ENCODE assay signal across 20 cellular contexts in the genomic region with DNA sequence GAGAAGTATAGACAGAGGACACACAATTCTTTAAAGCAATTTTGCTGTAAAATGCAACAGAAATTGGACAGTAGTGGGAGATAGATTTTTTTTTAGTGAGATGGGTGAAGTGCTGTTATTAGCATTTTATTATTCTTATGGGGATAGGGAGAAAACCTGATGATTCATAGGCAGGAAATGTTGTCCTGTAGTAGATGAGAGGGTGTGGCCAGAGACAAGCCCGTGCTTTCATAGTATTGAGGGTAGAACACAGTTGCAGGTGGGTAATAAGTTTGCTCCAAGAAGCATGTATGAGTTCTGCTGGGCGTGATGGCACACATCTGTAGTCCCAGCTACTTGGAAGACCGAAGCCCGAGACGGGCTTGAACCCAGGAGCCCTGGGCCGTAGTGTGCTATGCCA.
A peak's percentile ranks its signal among the peaks of the same experiment; 100 is the strongest.
DNase-seq lines count a peak whose midpoint lies in the region; ATAC-seq and TF ChIP-seq lines count a peak whose summit lies in the region.
"Had no signal": no experiment of that assay in that cellular context is flagged by ENCODE, and none has a peak within 500 bp of the region (broad histone marks: within the 10 kb centered on the region; RNA-seq: fewer than 3 reads in every experiment).

No MANE protein-coding gene starts in this region.

- intact Hi-C loops in MCF 10A (cut with micrococcal nuclease) (no loop called here), breast epithelium (cut with DNase I; ENCODE audit: low total_unique reads) (no loop called here), mammary epithelial cell (cut with micrococcal nuclease) (no loop called here)

- no peaks in the 10 kb centered on the region for H3K9me3 Mint-ChIP-seq in MCF 10A (ENCODE audit: unreplicated experiment)
- H3K9me3 Mint-ChIP-seq in activated naive CD8-positive, alpha-beta T cell treated with anti-CD3 and anti-CD28 coated beads, Interleukin-2, amount 50 U/mL, for 24 hours: no peaks in the 10 kb centered on the region
- H3K9me3 Mint-ChIP-seq: CD8-positive, alpha-beta T cell had no signal

- no peaks in the 10 kb centered on the region for H3K9me3 ChIP-seq in breast epithelium
- H3K9me3 ChIP-seq in mammary epithelial cell (replicated peaks; ENCODE audit: insufficient read depth, low read length): no peaks in the 10 kb centered on the region
- no peaks in the 10 kb centered on the region for H3K9me3 ChIP-seq in gastroesophageal sphincter
- H3K9me3 ChIP-seq: BLaER1 treated with 17β-estradiol and CSF1 and Interleukin-3, amounts not matched to agents 10 nM and 100 nM had no signal

- no peak overlapping the region for H3K4me2 ChIP-seq in mammary epithelial cell (ENCODE audit: insufficient read depth, low read depth, low read length)
- H3K4me2 ChIP-seq: BLaER1 treated with 17β-estradiol and CSF1 and Interleukin-3, amounts not matched to agents 10 nM and 100 nM had no signal

- CTCF ChIA-PET in MCF 10A (lab: Yijun Ruan, JAX) (no interaction called here), mammary epithelial cell (lab: Charles Lee; ENCODE audit: low non-redundant PET) (no interaction called here)

- no peak overlapping the region for H3K4me3 Mint-ChIP-seq in MCF 10A (ENCODE audit: unreplicated experiment)
- no peak overlapping the region for H3K4me3 Mint-ChIP-seq in activated naive CD8-positive, alpha-beta T cell treated with anti-CD3 and anti-CD28 coated beads, Interleukin-2, amount 50 U/mL, for 24 hours
- H3K4me3 Mint-ChIP-seq: CD8-positive, alpha-beta T cell had no signal

- H3K36me3 ChIP-seq in breast epithelium (no peaks in the 10 kb centered on the region), mammary epithelial cell (ENCODE audit: insufficient read depth, low read length) (no peaks in the 10 kb centered on the region), gastroesophageal sphincter (no peaks in the 10 kb centered on the region)
- H3K36me3 ChIP-seq: BLaER1 treated with 17β-estradiol and CSF1 and Interleukin-3, amounts not matched to agents 10 nM and 100 nM had no signal

- no peaks in the 10 kb centered on the region for H3K79me2 ChIP-seq in mammary epithelial cell (ENCODE audit: insufficient read depth, low read length)

- H3K27me3 Mint-ChIP-seq in MCF 10A (ENCODE audit: insufficient read depth, unreplicated experiment): no peaks in the 10 kb centered on the region
- H3K27me3 Mint-ChIP-seq in activated naive CD8-positive, alpha-beta T cell treated with anti-CD3 and anti-CD28 coated beads, Interleukin-2, amount 50 U/mL, for 24 hours: no peaks in the 10 kb centered on the region

- H3K27ac Mint-ChIP-seq in MCF 10A (ENCODE audit: low read depth, unreplicated experiment): no peak overlapping the region
- H3K27ac Mint-ChIP-seq in activated naive CD8-positive, alpha-beta T cell treated with anti-CD3 and anti-CD28 coated beads, Interleukin-2, amount 50 U/mL, for 24 hours: no peak overlapping the region
- H3K27ac Mint-ChIP-seq: CD8-positive, alpha-beta T cell had no signal

- POLR2A ChIA-PET in MCF 10A (lab: Yijun Ruan, JAX): interaction anchor here (1.0 kb wide), 1 partner anchor 12 kb away, joined by 3 read pairs; no protein-coding TSS in a partner anchor

- H4K20me1 ChIP-seq in mammary epithelial cell (ENCODE audit: insufficient read depth, low read length): no peaks in the 10 kb centered on the region
- H4K20me1 ChIP-seq: BLaER1 treated with 17β-estradiol and CSF1 and Interleukin-3, amounts not matched to agents 10 nM and 100 nM had no signal

- no peak overlapping the region for H2AFZ ChIP-seq in mammary epithelial cell (ENCODE audit: low read depth, low read length)

- H3K27ac ChIP-seq in breast epithelium (no peak overlapping the region), mammary epithelial cell (ENCODE audit: insufficient read depth, low read depth, low read length) (no peak overlapping the region), gastroesophageal sphincter (no peak overlapping the region)
- H3K27ac ChIP-seq: 22Rv1; BLaER1 treated with 17β-estradiol and CSF1 and Interleukin-3, amounts not matched to agents 10 nM and 100 nM had no signal

- no peak overlapping the region for H3K9ac ChIP-seq in mammary epithelial cell (ENCODE audit: insufficient read depth, low read length)
- H3K9ac ChIP-seq: BLaER1 treated with 17β-estradiol and CSF1 and Interleukin-3, amounts not matched to agents 10 nM and 100 nM had no signal

- DNase-seq in MCF 10A (ENCODE audit: unreplicated experiment): peak; percentile 44
- no peak for DNase-seq in breast epithelium (ENCODE audit: low spot score in 2 of 2)
- DNase-seq in mammary epithelial cell: peak; percentile 45
- DNase-seq in NCI-H187 treated with DMSO at 0.1 percent for 48 hours (lab: John Stamatoyannopoulos, UW): no peak
- no peak for DNase-seq in activated naive CD8-positive, alpha-beta T cell treated with anti-CD3 and anti-CD28 coated beads, Interleukin-2, amount 50 U/mL, for 24 hours
- DNase-seq in GDM1 (lab: John Stamatoyannopoulos, UW): no peak
- DNase-seq in HuH-7.5 (ENCODE audit: low spot score): no peak
- DNase-seq: CD8-positive, alpha-beta T cell; NCI-H1092; NCI-H1436; NCI-H1930; NCI-H345; NCI-H524; NCI-H82; SHP77 had no signal

- TF ChIP-seq CTCF in MCF 10A (IDR thresholded peaks at IDR 0.05; ENCODE audit: unreplicated experiment) (no peak), breast epithelium (IDR thresholded peaks at IDR 0.05) (no peak), mammary epithelial cell (conservative IDR thresholded peaks at IDR 0.05 in 1 of 2, IDR thresholded peaks at IDR 0.05 in 1 of 2; ENCODE audit: extremely low read depth in 1 of 2, insufficient read depth in 1 of 2, low read depth in 1 of 2, low read length in 2 of 2) (no peak), gastroesophageal sphincter (IDR thresholded peaks at IDR 0.05) (no peak)

- H3K27me3 ChIP-seq in breast epithelium (no peaks in the 10 kb centered on the region), mammary epithelial cell (ENCODE audit: insufficient read depth, low read length) (no peaks in the 10 kb centered on the region), gastroesophageal sphincter (no peaks in the 10 kb centered on the region)
- H3K27me3 ChIP-seq: BLaER1 treated with 17β-estradiol and CSF1 and Interleukin-3, amounts not matched to agents 10 nM and 100 nM had no signal

- ATAC-seq in gastroesophageal sphincter: peak; percentile 26
- ATAC-seq in activated naive CD8-positive, alpha-beta T cell treated with anti-CD3 and anti-CD28 coated beads, Interleukin-2, amount 50 U/mL, for 24 hours: no peak
- ATAC-seq: CD8-positive, alpha-beta T cell; GM12878; K562 had no signal

- no peak for TF ChIP-seq EP300 in gastroesophageal sphincter (IDR thresholded peaks at IDR 0.05)

- dilution Hi-C loops in mammary epithelial cell (cut with HindIII; ENCODE audit: low sequenced_read_pairs): no loop called here

- H3K4me1 ChIP-seq in breast epithelium (no peaks in the 10 kb centered on the region), mammary epithelial cell (ENCODE audit: insufficient read depth, low read length) (peaks cover 3% of the 10 kb centered on the region), gastroesophageal sphincter (no peaks in the 10 kb centered on the region)

- peaks cover 8% of the 10 kb centered on the region for H3K4me1 Mint-ChIP-seq in MCF 10A (ENCODE audit: insufficient read depth, unreplicated experiment)
- no peaks in the 10 kb centered on the region for H3K4me1 Mint-ChIP-seq in activated naive CD8-positive, alpha-beta T cell treated with anti-CD3 and anti-CD28 coated beads, Interleukin-2, amount 50 U/mL, for 24 hours

- WGBS in mammary epithelial cell (ENCODE audit: low coverage, missing lambda C conversion rate): 19% methylated on average over 6 of the region's 6 CpGs
- 83% methylated on average over 2 to 6 of the region's 6 CpGs for WGBS in gastroesophageal sphincter (ENCODE audit: low coverage in 1 of 2), 2 donors

- BruUV-seq in MCF 10A (replicated peaks; lab: Mats Ljungman, UMichigan) (no TSS peak), mammary epithelial cell (replicated peaks; lab: Mats Ljungman, UMichigan) (no TSS peak)

- H3K36me3 Mint-ChIP-seq in MCF 10A (ENCODE audit: insufficient read depth, unreplicated experiment): no peaks in the 10 kb centered on the region
- no peaks in the 10 kb centered on the region for H3K36me3 Mint-ChIP-seq in activated naive CD8-positive, alpha-beta T cell treated with anti-CD3 and anti-CD28 coated beads, Interleukin-2, amount 50 U/mL, for 24 hours (ENCODE audit: low read depth)
- H3K36me3 Mint-ChIP-seq: CD8-positive, alpha-beta T cell had no signal

- H3K4me3 ChIP-seq in breast epithelium: no peak overlapping the region
- H3K4me3 ChIP-seq in mammary epithelial cell (replicated peaks in 1 of 3; ENCODE audit: insufficient read depth in 1 of 3, low read depth in 2 of 3, low read length in 3 of 3): no peak overlapping the region
- H3K4me3 ChIP-seq in gastroesophageal sphincter: no peak overlapping the region
- H3K4me3 ChIP-seq: BLaER1 treated with 17β-estradiol and CSF1 and Interleukin-3, amounts not matched to agents 10 nM and 100 nM; GM12878; K562 had no signal

- in situ Hi-C loops in mammary epithelial cell (cut with MboI; ENCODE audit: low sequenced_read_pairs in 2 of 2): no loop called here

- TF ChIP-seq POLR2A in breast epithelium (IDR thresholded peaks at IDR 0.05) (no peak), gastroesophageal sphincter (IDR thresholded peaks at IDR 0.05) (no peak)

Comparison
In these comparisons a context has a peak if more than half of its experiments do, and no peak if none do; other contexts are left out.
1. DNase-seq: peak in MCF 10A (single experiment) and mammary epithelial cell (single experiment); none in breast epithelium (0 of 2), NCI-H187 treated with DMSO at 0.1 percent for 48 hours (single experiment), activated naive CD8-positive, alpha-beta T cell treated with anti-CD3 and anti-CD28 coated beads, Interleukin-2, amount 50 U/mL, for 24 hours (single experiment), GDM1 (single experiment) and HuH-7.5 (single experiment).